8 cellular contexts compared by ENCODE assay signal in genomic region chr11:2269601-2270321, GRCh38. TPM values are rescaled to one million over a fixed set of nuclear protein-coding genes. Genes with fewer than 3 reads are reported as not detected.
A peak's percentile ranks its signal among the peaks of the same experiment; 100 is the strongest.
DNase-seq lines count a peak whose midpoint lies in the region; ATAC-seq, FAIRE-seq and TF ChIP-seq lines count a peak whose summit lies in the region.

No MANE protein-coding gene starts in this region.

- H2AFZ ChIP-seq in PC-3 (ENCODE audit: low read length): peak overlapping the region; percentile 84

- FAIRE-seq in bronchial epithelial cell (lab: Jason Lieb, UNC) (no peak), GM12892 (lab: Jason Lieb, UNC) (no peak)

- H4K20me1 ChIP-seq in PC-3 (ENCODE audit: low read length): no peaks in the 10 kb centered on the region

- no peaks in the 10 kb centered on the region for H3F3A ChIP-seq in PC-3 (ENCODE audit: low read length, unreplicated experiment)

- TF ChIP-seq CTCF in GM12872 (IDR thresholded peaks at IDR 0.05; ENCODE audit: insufficient read depth, low read depth, low read length) (0 out of 3 replicates have a peak, but pooled peaks have one; percentile 6), PC-3 (conservative IDR thresholded peaks at IDR 0.05; ENCODE audit: low read depth, low read length) (no peak), bronchial epithelial cell (IDR thresholded peaks at IDR 0.05; ENCODE audit: insufficient read depth, low read length, severe bottlenecking) (peak; percentile 70)

- no peaks in the 10 kb centered on the region; the same call in 1 of the 2 replicates for H3K4me1 ChIP-seq in PC-3 (ENCODE audit: insufficient read depth, low read length)

- no peaks in the 10 kb centered on the region for H3K9me2 ChIP-seq in PC-3 (replicated peaks; ENCODE audit: low read length)

- H3K4me3 ChIP-seq in PC-3 (ENCODE audit: low read length) (peak overlapping the region; percentile 72), bronchial epithelial cell (ENCODE audit: low read depth, low read length) (peak overlapping the region; percentile 41)

- H3K27ac ChIP-seq in PC-3 (ENCODE audit: low read length): no peak overlapping the region

- DNase-seq in PC-3 (peak; percentile 24), bronchial epithelial cell (ENCODE audit: low read depth) (peak; percentile 47), iris pigment epithelial cell (ENCODE audit: low read depth) (peak; percentile 69), ACHN (no peak), GM12892 (ENCODE audit: insufficient read length) (no peak), amniotic stem cell (lab: John Stamatoyannopoulos, UW) (no peak)
- DNase-seq in stimulated activated CD4-positive, alpha-beta T cell treated with anti-CD3 and anti-CD28 coated beads, Interleukin-4, amount 100 ng/mL, for 1 hour: peak; percentile 57

- H3K27me3 ChIP-seq in PC-3 (ENCODE audit: low read length) (0 out of 2 replicates have a peak, but pooled peaks cover 4% of the 10 kb centered on the region), bronchial epithelial cell (ENCODE audit: control insufficient read depth, insufficient read depth, low read length) (peaks cover 4% of the 10 kb centered on the region)

- intact Hi-C loops in PC-3 (cut with micrococcal nuclease): no loop called here

- no peak for ATAC-seq in PC-3

- no peak for TF ChIP-seq POLR2A in GM12892 (IDR thresholded peaks at IDR 0.05; ENCODE audit: low read depth, low read length)

- CTCF ChIA-PET in PC-3 (lab: Charles Lee): no interaction called here

- no peaks in the 10 kb centered on the region for H3K9me3 ChIP-seq in PC-3 (ENCODE audit: low read length)

- in situ Hi-C loops in ACHN (cut with HindIII; ENCODE audit: low pct_ligation_motif_present, low pct_unique_long_range_greater_than_20kb, low sequenced_read_pairs): no loop called here

- H3K4me2 ChIP-seq in PC-3 (ENCODE audit: low read length): peak overlapping the region; percentile 92

- H3K79me2 ChIP-seq in PC-3 (ENCODE audit: low read length): no peaks in the 10 kb centered on the region

- no TSS peak for BruUV-seq in PC-3 (replicated peaks; lab: Mats Ljungman, UMichigan)

- no peak overlapping the region for H3K9ac ChIP-seq in PC-3 (ENCODE audit: low read length)

- H3K36me3 ChIP-seq in PC-3 (ENCODE audit: low read depth, low read length) (no peaks in the 10 kb centered on the region), bronchial epithelial cell (ENCODE audit: control insufficient read depth, insufficient read depth, low read length) (no peaks in the 10 kb centered on the region)

- POLR2A ChIA-PET in PC-3 (lab: Charles Lee; ENCODE audit: unreplicated experiment): no interaction called here

RNA-seq across cellular contexts. Expression of gene ASCL2, which starts 0.6 kb away (rescaled TPM):
- total RNA-seq in PC-3 (2014; rRNA removed): 0.58 and 1.1 TPM in 2 replicates
- 0.79 and 2.4 TPM in 2 replicates for total RNA-seq in bronchial epithelial cell
- not detected for polyA plus RNA-seq in GM12892 (2012; ENCODE audit: missing spikeins)

RNA-seq across cellular contexts. Expression of gene C11orf21, which starts 32.0 kb away (rescaled TPM):
- not detected in 2 replicates for total RNA-seq in PC-3 (2014; rRNA removed)
- not detected in 2 replicates for total RNA-seq in bronchial epithelial cell
- polyA plus RNA-seq in GM12892 (2012; ENCODE audit: missing spikeins): 0.19 TPM

RNA-seq across cellular contexts. Expression of gene TSPAN32, which starts 32.1 kb away (rescaled TPM):
- total RNA-seq in PC-3 (2014; rRNA removed): not detected in 2 replicates
- not detected in 2 replicates for total RNA-seq in bronchial epithelial cell
- polyA plus RNA-seq in GM12892 (2012; ENCODE audit: missing spikeins): not detected

Comparison
In these comparisons a context has a peak if more than half of its experiments do, and no peak if none do; other contexts are left out.
1. DNase-seq: peak in PC-3 (single experiment), bronchial epithelial cell (single experiment), iris pigment epithelial cell (single experiment) and stimulated activated CD4-positive, alpha-beta T cell treated with anti-CD3 and anti-CD28 coated beads, Interleukin-4, amount 100 ng/mL, for 1 hour (single experiment); none in ACHN (single experiment), GM12892 (single experiment) and amniotic stem cell (single experiment).